17 cellular contexts compared by ENCODE assay signal in genomic region chr15:70253461-70254156, GRCh38.
A peak's percentile ranks its signal among the peaks of the same experiment; 100 is the strongest.
DNase-seq lines count a peak whose midpoint lies in the region; ATAC-seq and TF ChIP-seq lines count a peak whose summit lies in the region.
"Had no signal": no experiment of that assay in that cellular context is flagged by ENCODE, and none has a peak within 500 bp of the region (broad histone marks: within the 10 kb centered on the region; RNA-seq: fewer than 3 reads in every experiment).

No MANE protein-coding gene starts in this region.

- H3K9me3 Mint-ChIP-seq in natural killer cell treated with Interleukin-12 subunit alpha and Interleukin-12 subunit beta and Interleukin-15 and Interleukin-18, amount 100 ng/mL, for 72 hours, result no peaks in the 10 kb centered on the region
- H3K9me3 Mint-ChIP-seq in natural killer cell, result no peaks in the 10 kb centered on the region
- H3K9me3 Mint-ChIP-seq in activated B cell treated with CpG ODN at 0.5 μM for 24 hours, result no peaks in the 10 kb centered on the region
- H3K9me3 Mint-ChIP-seq: CD8-positive, alpha-beta T cell had no signal

- POLR2A ChIA-PET in activated B cell treated with CpG ODN at 0.5 μM for 24 hours (lab: Charles Lee), result interaction anchor here (0.9 kb wide), 1 partner anchor 15 kb away, joined by 4 read pairs; no protein-coding TSS in a partner anchor

- H3K4me2 ChIP-seq in osteoblast (ENCODE audit: insufficient read depth, low read length), result no peak overlapping the region

- intact Hi-C loops in natural killer cell (cut with micrococcal nuclease) (no loop called here), activated B cell treated with CpG ODN at 0.5 μM for 24 hours (cut with micrococcal nuclease) (no loop called here)

- H4K20me1 ChIP-seq in osteoblast (ENCODE audit: insufficient read depth, low read length), result no peaks in the 10 kb centered on the region

- TF ChIP-seq CTCF in natural killer cell (IDR thresholded peaks at IDR 0.05), result no peak
- TF ChIP-seq CTCF in activated B cell treated with CpG ODN at 0.5 μM for 24 hours (IDR thresholded peaks at IDR 0.05), result no peak
- TF ChIP-seq CTCF in osteoblast (IDR thresholded peaks at IDR 0.05; ENCODE audit: extremely low read depth, low read depth, low read length), result no peak

- H3K4me3 ChIP-seq in osteoblast (ENCODE audit: insufficient read depth, low read length), result no peak overlapping the region
- H3K4me3 ChIP-seq: HAP-1 had no signal

- peaks cover 12% of the 10 kb centered on the region for H3K27me3 ChIP-seq in osteoblast (ENCODE audit: insufficient read depth, low read length)
- H3K27me3 ChIP-seq: BE2C had no signal

- peak; percentile 42 for DNase-seq in natural killer cell treated with Interleukin-12 subunit alpha and Interleukin-12 subunit beta and Interleukin-15 and Interleukin-18, amount 100 ng/mL, for 72 hours (ENCODE audit: low spot score)
- DNase-seq in natural killer cell (no peak), activated B cell treated with CpG ODN at 0.5 μM for 24 hours (peak; percentile 7), osteoblast (ENCODE audit: insufficient read length, low spot score, missing footprints) (peak; percentile 18), erythroblast (lab: John Stamatoyannopoulos, UW) (no peak), epidermal melanocyte (ENCODE audit: insufficient read length, low spot score) (no peak)
- DNase-seq: CD8-positive, alpha-beta T cell; COR-L47; DMS153; DMS79 treated with DMSO at 0.1 percent for 48 hours; EL; GOT3 had no signal

- no peak overlapping the region for H3K27ac Mint-ChIP-seq in natural killer cell treated with Interleukin-12 subunit alpha and Interleukin-12 subunit beta and Interleukin-15 and Interleukin-18, amount 100 ng/mL, for 72 hours
- H3K27ac Mint-ChIP-seq in natural killer cell, result no peak overlapping the region
- H3K27ac Mint-ChIP-seq in activated B cell treated with CpG ODN at 0.5 μM for 24 hours, result no peak overlapping the region
- H3K27ac Mint-ChIP-seq: CD8-positive, alpha-beta T cell had no signal

- H3K9me3 ChIP-seq in osteoblast (ENCODE audit: low read depth, low read length), result no peaks in the 10 kb centered on the region
- H3K9me3 ChIP-seq: BE2C, HAP-1 had no signal

- H3K4me3 Mint-ChIP-seq in natural killer cell treated with Interleukin-12 subunit alpha and Interleukin-12 subunit beta and Interleukin-15 and Interleukin-18, amount 100 ng/mL, for 72 hours, result no peak overlapping the region
- H3K4me3 Mint-ChIP-seq in natural killer cell (no peak overlapping the region), activated B cell treated with CpG ODN at 0.5 μM for 24 hours (no peak overlapping the region)
- H3K4me3 Mint-ChIP-seq: CD8-positive, alpha-beta T cell had no signal

- no peak for TF ChIP-seq POLR2A in erythroblast (IDR thresholded peaks at IDR 0.05; ENCODE audit: low read length)

- ATAC-seq in natural killer cell treated with Interleukin-12 subunit alpha and Interleukin-12 subunit beta and Interleukin-15 and Interleukin-18, amount 100 ng/mL, for 72 hours, result no peak
- no peak for ATAC-seq in natural killer cell
- no peak for ATAC-seq in activated B cell treated with CpG ODN at 0.5 μM for 24 hours (ENCODE audit: low read depth)
- no peak for ATAC-seq in HG03159 (IDR thresholded peaks at IDR 0.05; ENCODE audit: unreplicated experiment)
- ATAC-seq: CD8-positive, alpha-beta T cell had no signal

- no peak overlapping the region for H3K27ac ChIP-seq in osteoblast (ENCODE audit: low read depth, low read length)
- H3K27ac ChIP-seq: C4-2B, HL-60 had no signal

- H3K36me3 Mint-ChIP-seq in natural killer cell treated with Interleukin-12 subunit alpha and Interleukin-12 subunit beta and Interleukin-15 and Interleukin-18, amount 100 ng/mL, for 72 hours, result no peaks in the 10 kb centered on the region
- no peaks in the 10 kb centered on the region for H3K36me3 Mint-ChIP-seq in natural killer cell
- no peaks in the 10 kb centered on the region for H3K36me3 Mint-ChIP-seq in activated B cell treated with CpG ODN at 0.5 μM for 24 hours (ENCODE audit: low read depth)
- H3K36me3 Mint-ChIP-seq: CD8-positive, alpha-beta T cell had no signal

- H2AFZ ChIP-seq in osteoblast (ENCODE audit: low read length), result no peak overlapping the region

- H3K4me1 Mint-ChIP-seq in natural killer cell treated with Interleukin-12 subunit alpha and Interleukin-12 subunit beta and Interleukin-15 and Interleukin-18, amount 100 ng/mL, for 72 hours (ENCODE audit: low read depth in 2 of 2), result peaks cover 8 to 12% of the 10 kb centered on the region in 2 donors
- H3K4me1 Mint-ChIP-seq in natural killer cell, result peaks cover 32 to 34% of the 10 kb centered on the region in 2 donors
- peaks cover 36% of the 10 kb centered on the region for H3K4me1 Mint-ChIP-seq in activated B cell treated with CpG ODN at 0.5 μM for 24 hours

- H3K36me3 ChIP-seq in osteoblast (ENCODE audit: insufficient read depth, low read length), result no peaks in the 10 kb centered on the region
- H3K36me3 ChIP-seq: BE2C, HAP-1 had no signal

- H3K4me1 ChIP-seq in osteoblast (ENCODE audit: insufficient read depth, low read length), result peaks cover 5% of the 10 kb centered on the region
- H3K4me1 ChIP-seq: HAP-1 had no signal

- H3K79me2 ChIP-seq in osteoblast (ENCODE audit: insufficient read depth, low read length), result no peaks in the 10 kb centered on the region

- peaks cover 15 to 24% of the 10 kb centered on the region in 2 donors for H3K27me3 Mint-ChIP-seq in natural killer cell treated with Interleukin-12 subunit alpha and Interleukin-12 subunit beta and Interleukin-15 and Interleukin-18, amount 100 ng/mL, for 72 hours
- peaks cover 39 to 57% of the 10 kb centered on the region in 2 donors for H3K27me3 Mint-ChIP-seq in natural killer cell (ENCODE audit: low read depth in 2 of 2)
- H3K27me3 Mint-ChIP-seq in activated B cell treated with CpG ODN at 0.5 μM for 24 hours, result no peaks in the 10 kb centered on the region

- CTCF ChIA-PET in activated B cell treated with CpG ODN at 0.5 μM for 24 hours (lab: Charles Lee), result no interaction called here

Comparison
In these comparisons a context has a peak if more than half of its experiments do, and no peak if none do; other contexts are left out.
1. DNase-seq: peak in natural killer cell treated with Interleukin-12 subunit alpha and Interleukin-12 subunit beta and Interleukin-15 and Interleukin-18, amount 100 ng/mL, for 72 hours (single experiment), activated B cell treated with CpG ODN at 0.5 μM for 24 hours (single experiment) and osteoblast (single experiment); none in natural killer cell (single experiment), erythroblast (0 of 2) and epidermal melanocyte (single experiment).